Comparison of ENCODE assay signal across 8 cellular contexts in genomic region chr13:46554971-46555370, GRCh38. TPM values are rescaled to one million over a fixed set of nuclear protein-coding genes. Genes with fewer than 3 reads are reported as not detected.
DNase-seq lines count a peak whose midpoint lies in the region; ATAC-seq and TF ChIP-seq lines count a peak whose summit lies in the region.

No MANE protein-coding gene starts in this region.

- WGBS in thyroid gland, 2 donors: 42 to 59% methylated on average over 2 of the region's 2 CpGs

- H3K4me1 Mint-ChIP-seq in activated T-cell treated with anti-CD3 and anti-CD28 coated beads, Interleukin-2, amount 50 U/mL, for 24 hours (ENCODE audit: low read depth): peaks cover 54% of the 10 kb centered on the region
- H3K4me1 Mint-ChIP-seq in activated naive CD8-positive, alpha-beta T cell treated with anti-CD3 and anti-CD28 coated beads, Interleukin-2, amount 10 ng/mL, durations not matched to agents 7 days and 5 days: peaks cover 34% of the 10 kb centered on the region

- H3K27me3 Mint-ChIP-seq in activated T-cell treated with anti-CD3 and anti-CD28 coated beads, Interleukin-2, amount 50 U/mL, for 24 hours: no peaks in the 10 kb centered on the region
- H3K27me3 Mint-ChIP-seq in activated naive CD8-positive, alpha-beta T cell treated with anti-CD3 and anti-CD28 coated beads, Interleukin-2, amount 10 ng/mL, durations not matched to agents 7 days and 5 days: no peaks in the 10 kb centered on the region

- H3K27me3 ChIP-seq in left lung (no peaks in the 10 kb centered on the region), thyroid gland (no peaks in the 10 kb centered on the region)

- H3K4me1 ChIP-seq in left lung (peaks cover 9 to 40% of the 10 kb centered on the region in 2 donors), thyroid gland (peaks cover 7 to 13% of the 10 kb centered on the region in 2 donors)

- POLR2A ChIA-PET in activated naive CD8-positive, alpha-beta T cell treated with anti-CD3 and anti-CD28 coated beads, Interleukin-2, amount 10 ng/mL, durations not matched to agents 7 days and 5 days (lab: Charles Lee): interaction anchor here (0.6 kb wide), 1 partner anchor 20 kb away, joined by 3 read pairs; no protein-coding TSS in a partner anchor

- H3K36me3 Mint-ChIP-seq in activated T-cell treated with anti-CD3 and anti-CD28 coated beads, Interleukin-2, amount 50 U/mL, for 24 hours (ENCODE audit: low read depth): peaks cover 12% of the 10 kb centered on the region
- peaks cover 3% of the 10 kb centered on the region for H3K36me3 Mint-ChIP-seq in activated naive CD8-positive, alpha-beta T cell treated with anti-CD3 and anti-CD28 coated beads, Interleukin-2, amount 10 ng/mL, durations not matched to agents 7 days and 5 days

- intact Hi-C loops in left lung (cut with DNase I): no loop called here
- intact Hi-C loops in thyroid gland (cut with DNase I): no loop called here

- no peaks in the 10 kb centered on the region for H3K9me3 Mint-ChIP-seq in activated T-cell treated with anti-CD3 and anti-CD28 coated beads, Interleukin-2, amount 50 U/mL, for 24 hours
- H3K9me3 Mint-ChIP-seq in activated naive CD8-positive, alpha-beta T cell treated with anti-CD3 and anti-CD28 coated beads, Interleukin-2, amount 10 ng/mL, durations not matched to agents 7 days and 5 days: no peaks in the 10 kb centered on the region

- TF ChIP-seq CTCF in left lung (IDR thresholded peaks at IDR 0.05): no peak
- TF ChIP-seq CTCF in thyroid gland (IDR thresholded peaks at IDR 0.05): no peak

- peak overlapping the region; percentile 92 for H3K27ac Mint-ChIP-seq in activated T-cell treated with anti-CD3 and anti-CD28 coated beads, Interleukin-2, amount 50 U/mL, for 24 hours
- H3K27ac Mint-ChIP-seq in activated naive CD8-positive, alpha-beta T cell treated with anti-CD3 and anti-CD28 coated beads, Interleukin-2, amount 10 ng/mL, durations not matched to agents 7 days and 5 days: peak overlapping the region; percentile 19

- no peak for DNase-seq in activated T-cell treated with anti-CD3 and anti-CD28 coated beads, Interleukin-2, amount 50 U/mL, for 24 hours
- no peak for DNase-seq in activated T-cell treated with anti-CD3 and anti-CD28 coated beads, Interleukin-2, amount 50 U/mL, for 48 hours
- DNase-seq in activated naive CD8-positive, alpha-beta T cell treated with anti-CD3 and anti-CD28 coated beads, Interleukin-2, amount 10 ng/mL, durations not matched to agents 7 days and 5 days: no peak
- DNase-seq in left lung: no peak
- no peak for DNase-seq in thyroid gland
- no peak for DNase-seq in effector CD8-positive, alpha-beta T cell (lab: John Stamatoyannopoulos, UW)
- DNase-seq in NCI-H187 (lab: John Stamatoyannopoulos, UW): no peak
- no peak for DNase-seq in LoVo (ENCODE audit: low spot score)

- H3K27ac ChIP-seq in left lung: peak overlapping the region; percentile 86 to 92
- H3K27ac ChIP-seq in thyroid gland: peak overlapping the region; percentile 74 to 92 (median 86)

- H3K4me3 ChIP-seq in left lung (peak overlapping the region; percentile 96 to 97), thyroid gland (replicated peaks in 1 of 3) (peak overlapping the region; percentile 43 to 82 (median 72))

- ATAC-seq in activated naive CD8-positive, alpha-beta T cell treated with anti-CD3 and anti-CD28 coated beads, Interleukin-2, amount 10 ng/mL, durations not matched to agents 7 days and 5 days (ENCODE audit: low read depth): no peak
- no peak for ATAC-seq in left lung

- H3K4me3 Mint-ChIP-seq in activated T-cell treated with anti-CD3 and anti-CD28 coated beads, Interleukin-2, amount 50 U/mL, for 24 hours: peak overlapping the region; percentile 92
- H3K4me3 Mint-ChIP-seq in activated naive CD8-positive, alpha-beta T cell treated with anti-CD3 and anti-CD28 coated beads, Interleukin-2, amount 10 ng/mL, durations not matched to agents 7 days and 5 days: peak overlapping the region; percentile 94

- TF ChIP-seq POLR2A in thyroid gland (IDR thresholded peaks at IDR 0.05): no peak

- no peaks in the 10 kb centered on the region for H3K36me3 ChIP-seq in left lung
- H3K36me3 ChIP-seq in thyroid gland: no peaks in the 10 kb centered on the region

- H3K9me3 ChIP-seq in left lung: no peaks in the 10 kb centered on the region
- H3K9me3 ChIP-seq in thyroid gland: no peaks in the 10 kb centered on the region

RNA-seq across cellular contexts. Expression of gene LRCH1, which starts 2.0 kb away (rescaled TPM):
- 10 to 100 TPM; 18.5 to 18.9 TPM for total RNA-seq in activated naive CD8-positive, alpha-beta T cell treated with anti-CD3 and anti-CD28 coated beads, Interleukin-2, amount 10 ng/mL, durations not matched to agents 7 days and 5 days
- total RNA-seq in left lung (10 to 100 TPM; 16.1 to 17.7 TPM), thyroid gland (10 to 100 TPM; 13.5 to 19.3 (median 15.9) TPM)
